Comparison of ENCODE assay signal across 7 cellular contexts in genomic region chr15:63506537-63507035, GRCh38. TPM values are rescaled to one million over a fixed set of nuclear protein-coding genes. Genes with fewer than 3 reads are reported as not detected.
DNase-seq lines count a peak whose midpoint lies in the region; ATAC-seq and TF ChIP-seq lines count a peak whose summit lies in the region.

No MANE protein-coding gene starts in this region.

- no peaks in the 10 kb centered on the region for H3K9me3 ChIP-seq in HCT116 (ENCODE audit: control insufficient read depth in 1 of 2, insufficient read depth in 1 of 2, low read depth in 1 of 2, low read length in 2 of 2)
- no peaks in the 10 kb centered on the region for H3K9me3 ChIP-seq in OCI-LY1 (ENCODE audit: low read length)
- H3K9me3 ChIP-seq in effector memory CD4-positive, alpha-beta T cell (ENCODE audit: control insufficient read depth, low read length), result no peaks in the 10 kb centered on the region
- no peaks in the 10 kb centered on the region for H3K9me3 ChIP-seq in body of pancreas

- peaks cover 38 to 65% of the 10 kb centered on the region in 2 experiments for H3K4me1 ChIP-seq in HCT116 (ENCODE audit: control insufficient read depth in 1 of 2, insufficient read depth in 2 of 2, low read length in 2 of 2)
- peaks cover 84% of the 10 kb centered on the region for H3K4me1 ChIP-seq in OCI-LY1 (ENCODE audit: insufficient read depth, low read length, severe bottlenecking)
- peaks cover 71% of the 10 kb centered on the region for H3K4me1 ChIP-seq in effector memory CD4-positive, alpha-beta T cell (ENCODE audit: control insufficient read depth, insufficient read depth, low read length, poor library complexity, severe bottlenecking)
- H3K4me1 ChIP-seq in rectal smooth muscle tissue (ENCODE audit: control insufficient read depth, insufficient read depth, low read length), result peaks cover 33% of the 10 kb centered on the region
- peaks cover 68% of the 10 kb centered on the region for H3K4me1 ChIP-seq in body of pancreas

- H3K79me2 ChIP-seq in HCT116 (ENCODE audit: insufficient read depth, low read length) (peaks cover 71% of the 10 kb centered on the region), OCI-LY1 (ENCODE audit: insufficient read depth, low read length) (peaks cover 65% of the 10 kb centered on the region)

- H3K9ac ChIP-seq in HCT116 (ENCODE audit: low read length) (no peak overlapping the region), OCI-LY1 (ENCODE audit: low read length) (peak overlapping the region; percentile 90; the same call in 1 of the 2 replicates), rectal smooth muscle tissue (ENCODE audit: low read length) (no peak overlapping the region)

- 33% methylated on average over 8 of the region's 8 CpGs for WGBS in body of pancreas, 2 donors

- DNase-seq in HCT116 (ENCODE audit: low read depth, low spot score), result no peak
- no peak for DNase-seq in effector memory CD4-positive, alpha-beta T cell
- no peak for DNase-seq in body of pancreas
- DNase-seq in GM10266 (ENCODE audit: extremely low spot score), result no peak
- DNase-seq in cerebellum (ENCODE audit: low spot score), result no peak

- no peak for TF ChIP-seq RAD21 in HCT116 (IDR thresholded peaks at IDR 0.05; ENCODE audit: low read depth)

- H4K20me1 ChIP-seq in HCT116 (ENCODE audit: insufficient read depth), result peaks cover 46% of the 10 kb centered on the region
- 0 out of 2 replicates have a peak, but pooled peaks cover 2% of the 10 kb centered on the region for H4K20me1 ChIP-seq in OCI-LY1 (ENCODE audit: insufficient read depth, low read length)

- intact Hi-C loops in HCT116 (cut with micrococcal nuclease) (no loop called here), body of pancreas (cut with DNase I) (loop anchor here (10.0 kb wide), 1 partner anchor 58 kb away; no protein-coding TSS in a partner anchor)

- no TSS peak for BruUV-seq in HCT116 (replicated peaks; lab: Mats Ljungman, UMichigan)

- no peak for TF ChIP-seq POLR2A in HCT116 (IDR thresholded peaks at IDR 0.05; ENCODE audit: borderline replicate concordance, extremely low read depth, insufficient read depth, insufficient read length)
- no peak for TF ChIP-seq POLR2A in body of pancreas (IDR thresholded peaks at IDR 0.05)

- no peak overlapping the region for H2AFZ ChIP-seq in HCT116 (ENCODE audit: low read depth, low read length, poor library complexity, severe bottlenecking)
- H2AFZ ChIP-seq in OCI-LY1 (ENCODE audit: low read length), result no peak overlapping the region

- POLR2A ChIA-PET in HCT116 (lab: Charles Lee), result interaction anchor here (1.9 kb wide), 1 partner anchor 8 kb away, joined by 6 read pairs; no protein-coding TSS in a partner anchor

- H3F3A ChIP-seq in OCI-LY1 (ENCODE audit: insufficient read depth, low read length), result no peaks in the 10 kb centered on the region

- TF ChIP-seq CTCF in HCT116 (IDR thresholded peaks at IDR 0.05 in 2 of 3, conservative IDR thresholded peaks at IDR 0.05 in 1 of 3; ENCODE audit: borderline replicate concordance in 1 of 3, insufficient read depth in 1 of 3, low read depth in 2 of 3, low read length in 2 of 3) (no peak), OCI-LY1 (IDR thresholded peaks at IDR 0.05; ENCODE audit: low read length) (no peak; the same call in 1 of the 2 replicates), body of pancreas (IDR thresholded peaks at IDR 0.05) (no peak), GM10266 (IDR thresholded peaks at IDR 0.05; ENCODE audit: control insufficient read depth, insufficient read depth, low read depth, missing control alignments) (no peak)

- H3K27me3 ChIP-seq in HCT116 (ENCODE audit: insufficient read depth, low read length) (no peaks in the 10 kb centered on the region), OCI-LY1 (ENCODE audit: insufficient read depth, low read length) (no peaks in the 10 kb centered on the region), rectal smooth muscle tissue (ENCODE audit: control insufficient read depth, insufficient read depth, low read length) (no peaks in the 10 kb centered on the region), body of pancreas (no peaks in the 10 kb centered on the region)
- no peaks in the 10 kb centered on the region for H3K27me3 ChIP-seq in effector memory CD4-positive, alpha-beta T cell (replicated peaks; ENCODE audit: control insufficient read depth, insufficient read depth, low read length, poor library complexity, severe bottlenecking)

- no peaks in the 10 kb centered on the region for H3K9me2 ChIP-seq in HCT116 (ENCODE audit: insufficient read depth)
- H3K9me2 ChIP-seq in OCI-LY1 (ENCODE audit: low read depth, low read length), result no peaks in the 10 kb centered on the region

- H3K4me2 ChIP-seq in HCT116 (ENCODE audit: low read length) (peak overlapping the region; percentile 85), OCI-LY1 (ENCODE audit: low read length) (peak overlapping the region; percentile 95)

- CTCF ChIA-PET in HCT116 (lab: Charles Lee), result interaction anchor here (2.1 kb wide), 1 partner anchor 19 kb away, joined by 5 read pairs; no protein-coding TSS in a partner anchor

- RAD21 ChIA-PET in HCT116 (lab: Charles Lee; ENCODE audit: low non-redundant PET in 1 of 2, low total read pairs in 2 of 2, uncharacterized antibody in 2 of 2, unreplicated experiment in 2 of 2), result no interaction called here

- H3K4me3 ChIP-seq in HCT116 (replicated peaks in 1 of 2; ENCODE audit: low read depth in 1 of 2, low read length in 2 of 2), result peak overlapping the region in 1 of 2 experiments; percentile 78; a peak in 1 of 4 replicates
- peak overlapping the region; percentile 89 for H3K4me3 ChIP-seq in OCI-LY1 (ENCODE audit: low read depth, low read length, poor library complexity, severe bottlenecking)
- H3K4me3 ChIP-seq in effector memory CD4-positive, alpha-beta T cell (ENCODE audit: insufficient read depth, low read depth, low read length, poor library complexity, severe bottlenecking), result peak overlapping the region; percentile 82
- peak overlapping the region; percentile 81 for H3K4me3 ChIP-seq in rectal smooth muscle tissue (ENCODE audit: low read length)
- no peak overlapping the region for H3K4me3 ChIP-seq in body of pancreas

- ATAC-seq in HCT116, result no peak
- no peak for ATAC-seq in body of pancreas

- no peaks in the 10 kb centered on the region for H3K36me3 ChIP-seq in HCT116 (ENCODE audit: control insufficient read depth in 1 of 2, insufficient read depth in 2 of 2, low read length in 2 of 2)
- no peaks in the 10 kb centered on the region for H3K36me3 ChIP-seq in OCI-LY1 (ENCODE audit: insufficient read depth, low read length)
- H3K36me3 ChIP-seq in effector memory CD4-positive, alpha-beta T cell (ENCODE audit: control insufficient read depth, insufficient read depth, low read length), result no peaks in the 10 kb centered on the region
- H3K36me3 ChIP-seq in rectal smooth muscle tissue (ENCODE audit: control insufficient read depth, insufficient read depth, low read length), result no peaks in the 10 kb centered on the region
- H3K36me3 ChIP-seq in body of pancreas (replicated peaks in 1 of 2; ENCODE audit: insufficient read depth in 1 of 2, low read depth in 2 of 2), result no peaks in the 10 kb centered on the region

- H3K27ac ChIP-seq in HCT116 (ENCODE audit: low read depth, low read length) (no peak overlapping the region), OCI-LY1 (ENCODE audit: low read depth, low read length, poor library complexity, severe bottlenecking) (peak overlapping the region; percentile 83), rectal smooth muscle tissue (ENCODE audit: low read depth, low read length) (no peak overlapping the region), body of pancreas (peak overlapping the region in 2 of 4 donors; percentile 97 to 99)
- peak overlapping the region; percentile 100 for H3K27ac ChIP-seq in effector memory CD4-positive, alpha-beta T cell (ENCODE audit: insufficient read depth, low read length, poor library complexity, severe bottlenecking)

TF ChIP-seq in HCT116, 20 proteins besides CTCF, POLR2A, EP300 and RAD21 (continues in another document):
- TF ChIP-seq EGR1 (IDR thresholded peaks at IDR 0.05; ENCODE audit: low read depth) (no peak), MAX (IDR thresholded peaks at IDR 0.05) (no peak), SRF (IDR thresholded peaks at IDR 0.05; ENCODE audit: low read depth) (no peak), SIN3A (IDR thresholded peaks at IDR 0.05; ENCODE audit: low read depth) (no peak), YY1 (IDR thresholded peaks at IDR 0.05; ENCODE audit: extremely low read depth, insufficient replicate concordance, low read depth, low read length) (no peak)
- TF ChIP-seq, protein P1, sequence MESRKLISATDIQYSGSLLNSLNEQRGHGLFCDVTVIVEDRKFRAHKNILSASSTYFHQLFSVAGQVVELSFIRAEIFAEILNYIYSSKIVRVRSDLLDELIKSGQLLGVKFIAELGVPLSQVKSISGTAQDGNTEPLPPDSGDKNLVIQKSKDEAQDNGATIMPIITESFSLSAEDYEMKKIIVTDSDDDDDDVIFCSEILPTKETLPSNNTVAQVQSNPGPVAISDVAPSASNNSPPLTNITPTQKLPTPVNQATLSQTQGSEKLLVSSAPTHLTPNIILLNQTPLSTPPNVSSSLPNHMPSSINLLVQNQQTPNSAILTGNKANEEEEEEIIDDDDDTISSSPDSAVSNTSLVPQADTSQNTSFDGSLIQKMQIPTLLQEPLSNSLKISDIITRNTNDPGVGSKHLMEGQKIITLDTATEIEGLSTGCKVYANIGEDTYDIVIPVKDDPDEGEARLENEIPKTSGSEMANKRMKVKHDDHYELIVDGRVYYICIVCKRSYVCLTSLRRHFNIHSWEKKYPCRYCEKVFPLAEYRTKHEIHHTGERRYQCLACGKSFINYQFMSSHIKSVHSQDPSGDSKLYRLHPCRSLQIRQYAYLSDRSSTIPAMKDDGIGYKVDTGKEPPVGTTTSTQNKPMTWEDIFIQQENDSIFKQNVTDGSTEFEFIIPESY (IDR thresholded peaks at IDR 0.05; ENCODE audit: extremely low read depth, insufficient replicate concordance, low read length), result no peak

RNA-seq across cellular contexts. Expression of gene USP3, which starts 2.2 kb away (rescaled TPM):
- total RNA-seq in HCT116 (2021; ENCODE audit: unreplicated experiment) (61.6 TPM), body of pancreas (10 to 100 TPM; 48.8 to 50.1 TPM), cerebellum (120 TPM)
- polyA plus RNA-seq in HCT116 (2012), result 36.3 and 40.8 TPM in 2 replicates

Comparison
In these comparisons a context has a peak if more than half of its experiments do, and no peak if none do; other contexts are left out.
1. H3K27ac ChIP-seq: peak in OCI-LY1 (single experiment) and effector memory CD4-positive, alpha-beta T cell (single experiment); none in HCT116 (single experiment) and rectal smooth muscle tissue (single experiment).
2. H3K4me3 ChIP-seq: peak in OCI-LY1 (single experiment), effector memory CD4-positive, alpha-beta T cell (single experiment) and rectal smooth muscle tissue (single experiment); none in body of pancreas (0 of 2).